1 cellular context compared by ENCODE assay signal in genomic region chr5:69492391-69493234, GRCh38.
TF ChIP-seq lines count a peak whose summit lies in the region.

OCLN (plus strand) TSS chr5:69492790; CDS start chr5:69504245, 11,455 bp downstream.

TF ChIP-seq in HepG2, 621 proteins besides CTCF, POLR2A, EP300 and RAD21 (continued from another document and continues in another):
- TF ChIP-seq, protein P1, sequence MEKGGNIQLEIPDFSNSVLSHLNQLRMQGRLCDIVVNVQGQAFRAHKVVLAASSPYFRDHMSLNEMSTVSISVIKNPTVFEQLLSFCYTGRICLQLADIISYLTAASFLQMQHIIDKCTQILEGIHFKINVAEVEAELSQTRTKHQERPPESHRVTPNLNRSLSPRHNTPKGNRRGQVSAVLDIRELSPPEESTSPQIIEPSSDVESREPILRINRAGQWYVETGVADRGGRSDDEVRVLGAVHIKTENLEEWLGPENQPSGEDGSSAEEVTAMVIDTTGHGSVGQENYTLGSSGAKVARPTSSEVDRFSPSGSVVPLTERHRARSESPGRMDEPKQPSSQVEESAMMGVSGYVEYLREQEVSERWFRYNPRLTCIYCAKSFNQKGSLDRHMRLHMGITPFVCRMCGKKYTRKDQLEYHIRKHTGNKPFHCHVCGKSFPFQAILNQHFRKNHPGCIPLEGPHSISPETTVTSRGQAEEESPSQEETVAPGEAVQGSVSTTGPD (CRISPR knock-in tag; IDR thresholded peaks at IDR 0.05): peak; percentile 54; the same call in 1 of the 2 replicates
- TF ChIP-seq SPEN (CRISPR knock-in tag; IDR thresholded peaks at IDR 0.05; ENCODE audit: low read depth) (peak; percentile 87), MYNN (CRISPR knock-in tag; IDR thresholded peaks at IDR 0.05; ENCODE audit: low read depth) (no peak), ZNF263 (CRISPR knock-in tag; IDR thresholded peaks at IDR 0.05) (peak; percentile 93), REPIN1 (CRISPR knock-in tag; IDR thresholded peaks at IDR 0.05; ENCODE audit: borderline replicate concordance, low read depth) (peak; percentile 86; the same call in 1 of the 2 replicates), TRIM22 (IDR thresholded peaks at IDR 0.05) (no peak), IKZF5 (CRISPR knock-in tag; IDR thresholded peaks at IDR 0.05) (peak; percentile 76; the same call in 1 of the 2 replicates), ZBTB14 (CRISPR knock-in tag; IDR thresholded peaks at IDR 0.05) (no peak; the same call in 1 of the 2 replicates), ZMAT3 (CRISPR knock-in tag; conservative IDR thresholded peaks at IDR 0.05) (0 out of 2 replicates have a peak, but pooled peaks have one; percentile 32), ZNF790 (CRISPR knock-in tag; IDR thresholded peaks at IDR 0.05; ENCODE audit: borderline replicate concordance) (peak; percentile 24; the same call in 1 of the 2 replicates), PAXIP1 (CRISPR knock-in tag; conservative IDR thresholded peaks at IDR 0.05) (0 out of 2 replicates have a peak, but pooled peaks have one; percentile 23), ZNF230 (CRISPR knock-in tag; IDR thresholded peaks at IDR 0.05) (peak; percentile 43; the same call in 1 of the 2 replicates), ZNF879 (CRISPR knock-in tag; IDR thresholded peaks at IDR 0.05) (0 out of 2 replicates have a peak, but pooled peaks have one; percentile 55), FLYWCH1 (CRISPR knock-in tag; IDR thresholded peaks at IDR 0.05) (no peak), ZNF235 (CRISPR knock-in tag; IDR thresholded peaks at IDR 0.05; ENCODE audit: borderline replicate concordance) (peak; percentile 92; the same call in 1 of the 2 replicates), ZNF878 (CRISPR knock-in tag; IDR thresholded peaks at IDR 0.05) (peak; percentile 66; the same call in 1 of the 2 replicates), DNMT3B (CRISPR knock-in tag; conservative IDR thresholded peaks at IDR 0.05) (no peak), ZNF160 (CRISPR knock-in tag; IDR thresholded peaks at IDR 0.05) (peak; percentile 91), ARHGAP35 (CRISPR knock-in tag; IDR thresholded peaks at IDR 0.05; ENCODE audit: borderline replicate concordance) (peak; percentile 92), NR2F6 (IDR thresholded peaks at IDR 0.05) (no peak), NR2F6 (CRISPR knock-in tag; IDR thresholded peaks at IDR 0.05) (0 out of 2 replicates have a peak, but pooled peaks have one; percentile 41), ZNF788 (CRISPR knock-in tag; IDR thresholded peaks at IDR 0.05; ENCODE audit: borderline replicate concordance) (peak; percentile 95), ZNF816 (CRISPR knock-in tag; IDR thresholded peaks at IDR 0.05; ENCODE audit: borderline replicate concordance) (peak; percentile 53), ZNF232 (CRISPR knock-in tag; IDR thresholded peaks at IDR 0.05; ENCODE audit: borderline replicate concordance) (0 out of 2 replicates have a peak, but pooled peaks have one; percentile 7), ZNF441 (CRISPR knock-in tag; IDR thresholded peaks at IDR 0.05; ENCODE audit: borderline replicate concordance) (peak; percentile 72; the same call in 1 of the 2 replicates), RNF2 (conservative IDR thresholded peaks at IDR 0.05; ENCODE audit: low read depth) (0 out of 2 replicates have a peak, but pooled peaks have one; percentile 31), ZNF138 (CRISPR knock-in tag; IDR thresholded peaks at IDR 0.05; ENCODE audit: low read depth) (peak; percentile 70; the same call in 1 of the 2 replicates), MED1 (CRISPR knock-in tag; IDR thresholded peaks at IDR 0.05) (peak; percentile 21; the same call in 1 of the 2 replicates), SOX13 (IDR thresholded peaks at IDR 0.05) (no peak), SOX13 (CRISPR knock-in tag; conservative IDR thresholded peaks at IDR 0.05 in 1 of 2, IDR thresholded peaks at IDR 0.05 in 1 of 2) (0 out of 4 replicates have a peak, but pooled peaks of 1 of the 2 experiments have one; percentile 49), ZBTB7A (CRISPR knock-in tag; IDR thresholded peaks at IDR 0.05) (peak; percentile 74), GLI4 (CRISPR knock-in tag; IDR thresholded peaks at IDR 0.05; ENCODE audit: borderline replicate concordance) (0 out of 2 replicates have a peak, but pooled peaks have one; percentile 7), ZSCAN30 (CRISPR knock-in tag; IDR thresholded peaks at IDR 0.05) (no peak), ZNF792 (CRISPR knock-in tag; IDR thresholded peaks at IDR 0.05) (peak; percentile 56; the same call in 1 of the 2 replicates)
- TF ChIP-seq, protein P2, sequence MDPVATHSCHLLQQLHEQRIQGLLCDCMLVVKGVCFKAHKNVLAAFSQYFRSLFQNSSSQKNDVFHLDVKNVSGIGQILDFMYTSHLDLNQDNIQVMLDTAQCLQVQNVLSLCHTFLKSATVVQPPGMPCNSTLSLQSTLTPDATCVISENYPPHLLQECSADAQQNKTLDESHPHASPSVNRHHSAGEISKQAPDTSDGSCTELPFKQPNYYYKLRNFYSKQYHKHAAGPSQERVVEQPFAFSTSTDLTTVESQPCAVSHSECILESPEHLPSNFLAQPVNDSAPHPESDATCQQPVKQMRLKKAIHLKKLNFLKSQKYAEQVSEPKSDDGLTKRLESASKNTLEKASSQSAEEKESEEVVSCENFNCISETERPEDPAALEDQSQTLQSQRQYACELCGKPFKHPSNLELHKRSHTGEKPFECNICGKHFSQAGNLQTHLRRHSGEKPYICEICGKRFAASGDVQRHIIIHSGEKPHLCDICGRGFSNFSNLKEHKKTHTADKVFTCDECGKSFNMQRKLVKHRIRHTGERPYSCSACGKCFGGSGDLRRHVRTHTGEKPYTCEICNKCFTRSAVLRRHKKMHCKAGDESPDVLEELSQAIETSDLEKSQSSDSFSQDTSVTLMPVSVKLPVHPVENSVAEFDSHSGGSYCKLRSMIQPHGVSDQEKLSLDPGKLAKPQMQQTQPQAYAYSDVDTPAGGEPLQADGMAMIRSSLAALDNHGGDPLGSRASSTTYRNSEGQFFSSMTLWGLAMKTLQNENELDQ (CRISPR knock-in tag; IDR thresholded peaks at IDR 0.05; ENCODE audit: borderline replicate concordance): 0 out of 2 replicates have a peak, but pooled peaks have one; percentile 41
- TF ChIP-seq, protein P3, sequence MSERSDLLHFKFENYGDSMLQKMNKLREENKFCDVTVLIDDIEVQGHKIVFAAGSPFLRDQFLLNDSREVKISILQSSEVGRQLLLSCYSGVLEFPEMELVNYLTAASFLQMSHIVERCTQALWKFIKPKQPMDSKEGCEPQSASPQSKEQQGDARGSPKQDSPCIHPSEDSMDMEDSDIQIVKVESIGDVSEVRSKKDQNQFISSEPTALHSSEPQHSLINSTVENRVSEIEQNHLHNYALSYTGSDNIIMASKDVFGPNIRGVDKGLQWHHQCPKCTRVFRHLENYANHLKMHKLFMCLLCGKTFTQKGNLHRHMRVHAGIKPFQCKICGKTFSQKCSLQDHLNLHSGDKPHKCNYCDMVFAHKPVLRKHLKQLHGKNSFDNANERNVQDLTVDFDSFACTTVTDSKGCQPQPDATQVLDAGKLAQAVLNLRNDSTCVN (CRISPR knock-in tag; IDR thresholded peaks at IDR 0.05; ENCODE audit: borderline replicate concordance): no peak
- TF ChIP-seq, protein P4, sequence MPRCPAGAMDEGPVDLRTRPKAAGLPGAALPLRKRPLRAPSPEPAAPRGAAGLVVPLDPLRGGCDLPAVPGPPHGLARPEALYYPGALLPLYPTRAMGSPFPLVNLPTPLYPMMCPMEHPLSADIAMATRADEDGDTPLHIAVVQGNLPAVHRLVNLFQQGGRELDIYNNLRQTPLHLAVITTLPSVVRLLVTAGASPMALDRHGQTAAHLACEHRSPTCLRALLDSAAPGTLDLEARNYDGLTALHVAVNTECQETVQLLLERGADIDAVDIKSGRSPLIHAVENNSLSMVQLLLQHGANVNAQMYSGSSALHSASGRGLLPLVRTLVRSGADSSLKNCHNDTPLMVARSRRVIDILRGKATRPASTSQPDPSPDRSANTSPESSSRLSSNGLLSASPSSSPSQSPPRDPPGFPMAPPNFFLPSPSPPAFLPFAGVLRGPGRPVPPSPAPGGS (CRISPR knock-in tag; IDR thresholded peaks at IDR 0.05): peak; percentile 51; the same call in 1 of the 2 replicates
- TF ChIP-seq, protein P5, sequence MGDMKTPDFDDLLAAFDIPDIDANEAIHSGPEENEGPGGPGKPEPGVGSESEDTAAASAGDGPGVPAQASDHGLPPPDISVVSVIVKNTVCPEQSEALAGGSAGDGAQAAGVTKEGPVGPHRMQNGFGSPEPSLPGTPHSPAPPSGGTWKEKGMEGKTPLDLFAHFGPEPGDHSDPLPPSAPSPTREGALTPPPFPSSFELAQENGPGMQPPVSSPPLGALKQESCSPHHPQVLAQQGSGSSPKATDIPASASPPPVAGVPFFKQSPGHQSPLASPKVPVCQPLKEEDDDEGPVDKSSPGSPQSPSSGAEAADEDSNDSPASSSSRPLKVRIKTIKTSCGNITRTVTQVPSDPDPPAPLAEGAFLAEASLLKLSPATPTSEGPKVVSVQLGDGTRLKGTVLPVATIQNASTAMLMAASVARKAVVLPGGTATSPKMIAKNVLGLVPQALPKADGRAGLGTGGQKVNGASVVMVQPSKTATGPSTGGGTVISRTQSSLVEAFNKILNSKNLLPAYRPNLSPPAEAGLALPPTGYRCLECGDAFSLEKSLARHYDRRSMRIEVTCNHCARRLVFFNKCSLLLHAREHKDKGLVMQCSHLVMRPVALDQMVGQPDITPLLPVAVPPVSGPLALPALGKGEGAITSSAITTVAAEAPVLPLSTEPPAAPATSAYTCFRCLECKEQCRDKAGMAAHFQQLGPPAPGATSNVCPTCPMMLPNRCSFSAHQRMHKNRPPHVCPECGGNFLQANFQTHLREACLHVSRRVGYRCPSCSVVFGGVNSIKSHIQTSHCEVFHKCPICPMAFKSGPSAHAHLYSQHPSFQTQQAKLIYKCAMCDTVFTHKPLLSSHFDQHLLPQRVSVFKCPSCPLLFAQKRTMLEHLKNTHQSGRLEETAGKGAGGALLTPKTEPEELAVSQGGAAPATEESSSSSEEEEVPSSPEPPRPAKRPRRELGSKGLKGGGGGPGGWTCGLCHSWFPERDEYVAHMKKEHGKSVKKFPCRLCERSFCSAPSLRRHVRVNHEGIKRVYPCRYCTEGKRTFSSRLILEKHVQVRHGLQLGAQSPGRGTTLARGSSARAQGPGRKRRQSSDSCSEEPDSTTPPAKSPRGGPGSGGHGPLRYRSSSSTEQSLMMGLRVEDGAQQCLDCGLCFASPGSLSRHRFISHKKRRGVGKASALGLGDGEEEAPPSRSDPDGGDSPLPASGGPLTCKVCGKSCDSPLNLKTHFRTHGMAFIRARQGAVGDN (CRISPR knock-in tag; IDR thresholded peaks at IDR 0.05): peak; percentile 92
- TF ChIP-seq, protein P6, sequence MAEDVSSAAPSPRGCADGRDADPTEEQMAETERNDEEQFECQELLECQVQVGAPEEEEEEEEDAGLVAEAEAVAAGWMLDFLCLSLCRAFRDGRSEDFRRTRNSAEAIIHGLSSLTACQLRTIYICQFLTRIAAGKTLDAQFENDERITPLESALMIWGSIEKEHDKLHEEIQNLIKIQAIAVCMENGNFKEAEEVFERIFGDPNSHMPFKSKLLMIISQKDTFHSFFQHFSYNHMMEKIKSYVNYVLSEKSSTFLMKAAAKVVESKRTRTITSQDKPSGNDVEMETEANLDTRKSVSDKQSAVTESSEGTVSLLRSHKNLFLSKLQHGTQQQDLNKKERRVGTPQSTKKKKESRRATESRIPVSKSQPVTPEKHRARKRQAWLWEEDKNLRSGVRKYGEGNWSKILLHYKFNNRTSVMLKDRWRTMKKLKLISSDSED (CRISPR knock-in tag; IDR thresholded peaks at IDR 0.05): no peak
